8 cellular contexts compared by ENCODE assay signal in genomic region chr6:26576929-26577719, GRCh38. TPM values are rescaled to one million over a fixed set of nuclear protein-coding genes. Genes with fewer than 3 reads are reported as not detected.
DNase-seq lines count a peak whose midpoint lies in the region; ATAC-seq and TF ChIP-seq lines count a peak whose summit lies in the region.

No MANE protein-coding gene starts in this region.

- no peaks in the 10 kb centered on the region for H3K79me2 ChIP-seq in PC-9 (ENCODE audit: low read depth)

- ATAC-seq in GM21723 (IDR thresholded peaks at IDR 0.05; ENCODE audit: unreplicated experiment) (peak; percentile 47), heart left ventricle (peak in 3 of 4 donors; percentile 54 to 64 (median 63)), GM19351 (IDR thresholded peaks at IDR 0.05; ENCODE audit: unreplicated experiment) (no peak), HG03097 (IDR thresholded peaks at IDR 0.05; ENCODE audit: low FRiP score, unreplicated experiment) (no peak)

- H3K4me2 ChIP-seq in PC-9, result peak overlapping the region; percentile 83

- H3K36me3 ChIP-seq in PC-9 (ENCODE audit: low read depth), result no peaks in the 10 kb centered on the region
- H3K36me3 ChIP-seq in heart left ventricle, result no peaks in the 10 kb centered on the region

- BruUV-seq in PC-9 (replicated peaks; lab: Mats Ljungman, UMichigan), result no TSS peak

- H3K27ac ChIP-seq in PC-9, result no peak overlapping the region
- H3K27ac ChIP-seq in heart left ventricle, result no peak overlapping the region

- WGBS in heart left ventricle, 4 donors, result 3 to 5% (median 4%) methylated on average over 31 of the region's 31 CpGs

- CTCF ChIA-PET in PC-9 (lab: Charles Lee), result interaction anchor here (0.7 to 1.5 kb wide), 3 partner anchors 18 to 241 kb away, joined by 3 to 10 read pairs (median 3); no protein-coding TSS in a partner anchor

- H3F3A ChIP-seq in PC-9 (ENCODE audit: insufficient read depth, low read depth), result peaks cover 21% of the 10 kb centered on the region; the same call in 1 of the 2 replicates

- POLR2A ChIA-PET in PC-9 (lab: Charles Lee; ENCODE audit: unreplicated experiment), result interaction anchor here (0.5 to 0.7 kb wide), 4 partner anchors 19 to 1393 kb away, joined by 3 to 5 read pairs (median 4); a partner anchor contains a TSS

- intact Hi-C loops in PC-9 (cut with micrococcal nuclease; ENCODE audit: unreplicated experiment), result loop anchor here (1.0 to 5.0 kb wide), 2 partner anchors 19 to 400 kb away; partner anchors contain the start of gene ABT1
- intact Hi-C loops in heart left ventricle (cut with DNase I), result loop anchor here in 1 of 10 donors (10.0 kb wide), 1 partner anchor 1178 kb away; no protein-coding TSS in a partner anchor

- H3K4me3 ChIP-seq in PC-9 (peak overlapping the region; percentile 60), heart left ventricle (peak overlapping the region in 9 of 12 donors; percentile 5 to 56 (median 24)), retinal pigment epithelial cell (ENCODE audit: low read length) (peak overlapping the region; percentile 52)

- H3K9me3 ChIP-seq in PC-9 (ENCODE audit: insufficient read depth, low read depth), result peaks cover 7% of the 10 kb centered on the region; the same call in 1 of the 2 replicates
- peaks cover 0 to 18% (median 8%) of the 10 kb centered on the region in 12 donors for H3K9me3 ChIP-seq in heart left ventricle

- TF ChIP-seq CTCF in PC-9 (conservative IDR thresholded peaks at IDR 0.05) (no peak), heart left ventricle (IDR thresholded peaks at IDR 0.05) (no peak), retinal pigment epithelial cell (conservative IDR thresholded peaks at IDR 0.05; ENCODE audit: low read depth, low read length) (no peak)

- H4K20me1 ChIP-seq in PC-9 (ENCODE audit: insufficient read depth), result no peaks in the 10 kb centered on the region

- peak; percentile 65 to 69 for DNase-seq in PC-9
- DNase-seq in activated naive CD4-positive, alpha-beta T cell treated with Interleukin-2 at 50 U/mL for 16 hours, result peak; percentile 73
- DNase-seq in heart left ventricle, result peak in 1 of 5 donors; percentile 40
- no peak for DNase-seq in retinal pigment epithelial cell (ENCODE audit: low read depth)
- DNase-seq in NCI-H2081 treated with DMSO at 0.1 percent for 48 hours (lab: John Stamatoyannopoulos, UW), result no peak

- H3K4me1 ChIP-seq in PC-9 (replicated peaks; ENCODE audit: insufficient read depth) (0 out of 2 replicates have a peak, but pooled peaks cover 6% of the 10 kb centered on the region), heart left ventricle (peaks cover 0 to 25% (median 4%) of the 10 kb centered on the region in 12 donors)

- peak overlapping the region; percentile 79 for H2AFZ ChIP-seq in PC-9

- TF ChIP-seq POLR2A in heart left ventricle (IDR thresholded peaks at IDR 0.05), result no peak

- H3K27me3 ChIP-seq in PC-9 (ENCODE audit: insufficient read depth, low read depth), result no peaks in the 10 kb centered on the region
- H3K27me3 ChIP-seq in heart left ventricle, result peaks cover 0 to 12% (median 2%) of the 10 kb centered on the region in 9 donors

- no peaks in the 10 kb centered on the region for H3K9me2 ChIP-seq in PC-9 (ENCODE audit: insufficient read depth)

RNA-seq across cellular contexts. Expression of gene ABT1, which starts 19.6 kb away (rescaled TPM):
- total RNA-seq in PC-9 (2021), result 16.8 and 19.5 TPM in 2 replicates
- total RNA-seq in heart left ventricle, result 10 to 100 TPM in 2 of 9 donors, 1 to 10 TPM in 7; 7.2 to 10.8 (median 8.2) TPM
- polyA plus RNA-seq in heart left ventricle, result 10 to 100 TPM in 1 of 2 donors, 1 to 10 TPM in 1; 7.1 to 12.0 TPM

RNA-seq across cellular contexts. Expression of gene HMGN4, which starts 39.0 kb away (rescaled TPM):
- 86.9 and 90.5 TPM in 2 replicates for total RNA-seq in PC-9 (2021)
- total RNA-seq in heart left ventricle, result 10 to 100 TPM; 22.4 to 34.7 (median 32.1) TPM
- polyA plus RNA-seq in heart left ventricle, result 10 to 100 TPM in 1 of 2 donors, 1 to 10 TPM in 1; 5.8 to 52.8 TPM

Comparison
In these comparisons a context has a peak if more than half of its experiments do, and no peak if none do; other contexts are left out.
1. ATAC-seq: peak in GM21723 (single experiment) and heart left ventricle (3 of 4); none in GM19351 (single experiment) and HG03097 (single experiment).
2. DNase-seq: peak in PC-9 (2 of 2) and activated naive CD4-positive, alpha-beta T cell treated with Interleukin-2 at 50 U/mL for 16 hours (single experiment); none in retinal pigment epithelial cell (single experiment) and NCI-H2081 treated with DMSO at 0.1 percent for 48 hours (single experiment).
3. Peak in every context shown above with its lines, with median percentiles within 50 percentile points of each other: H3K4me3 ChIP-seq.